In genomic region chr11:126655807-126656128, GRCh38 we compare ENCODE assay signal across 1 cellular context.
TF ChIP-seq lines count a peak whose summit lies in the region.

No MANE protein-coding gene starts in this region.

TF ChIP-seq in A549, 52 proteins besides CTCF, POLR2A, EP300 and RAD21 (continued from another document):
- TF ChIP-seq E2F6 (IDR thresholded peaks at IDR 0.05; ENCODE audit: borderline replicate concordance, low read depth), result no peak
- no peak for TF ChIP-seq CHD4 (IDR thresholded peaks at IDR 0.05; ENCODE audit: borderline replicate concordance)
- no peak for TF ChIP-seq NPAS2 (CRISPR knock-in tag; IDR thresholded peaks at IDR 0.05; ENCODE audit: borderline replicate concordance)
TF ChIP-seq in A549: peak in this region for 0.
